ENCODE assay signal across 8 cellular contexts in genomic region chr7:100089458-100090201, GRCh38. TPM values are rescaled to one million over a fixed set of nuclear protein-coding genes. Genes with fewer than 3 reads are reported as not detected.
DNase-seq lines count a peak whose midpoint lies in the region; ATAC-seq and TF ChIP-seq lines count a peak whose summit lies in the region.

No MANE protein-coding gene starts in this region.

- peaks cover 12 to 33% of the 10 kb centered on the region in 2 donors for H3K36me3 ChIP-seq in esophagus (ENCODE audit: control insufficient read depth in 2 of 2, insufficient read depth in 2 of 2, low read length in 1 of 2)

- no peaks in the 10 kb centered on the region for H3K27me3 ChIP-seq in esophagus (ENCODE audit: control insufficient read depth in 1 of 2, insufficient read depth in 2 of 2, low read length in 2 of 2)

- peak overlapping the region; percentile 93 for H3K4me3 Mint-ChIP-seq in progenitor cell of endocrine pancreas (ENCODE audit: low read depth)

- H3K9me3 Mint-ChIP-seq in progenitor cell of endocrine pancreas (ENCODE audit: low read depth): no peaks in the 10 kb centered on the region

- TF ChIP-seq CTCF in progenitor cell of endocrine pancreas (IDR thresholded peaks at IDR 0.05; ENCODE audit: unreplicated experiment): no peak

- H3K4me3 ChIP-seq in esophagus (ENCODE audit: low read depth in 1 of 2, low read length in 2 of 2): peak overlapping the region; percentile 84 to 94

- peak overlapping the region; percentile 91 for H3K27ac Mint-ChIP-seq in progenitor cell of endocrine pancreas

- WGBS in esophagus, 2 donors: 20% methylated on average over 7 of the region's 7 CpGs

- peaks cover 9% of the 10 kb centered on the region for H3K4me1 Mint-ChIP-seq in progenitor cell of endocrine pancreas (ENCODE audit: low read depth)

- no peaks in the 10 kb centered on the region for H3K9me3 ChIP-seq in esophagus (ENCODE audit: control insufficient read depth in 2 of 2, insufficient read depth in 1 of 2, low read depth in 1 of 2, low read length in 1 of 2)

- no peak for ATAC-seq in HG02970 (IDR thresholded peaks at IDR 0.05; ENCODE audit: low FRiP score, unreplicated experiment)
- ATAC-seq in HG02763 (IDR thresholded peaks at IDR 0.05; ENCODE audit: unreplicated experiment): no peak

- peaks cover 21% of the 10 kb centered on the region for H3K36me3 Mint-ChIP-seq in progenitor cell of endocrine pancreas (ENCODE audit: insufficient read depth)

- DNase-seq in EH (ENCODE audit: low read depth): peak; percentile 61
- peak; percentile 77 for DNase-seq in RKO (ENCODE audit: low spot score)
- no peak for DNase-seq in progenitor cell of endocrine pancreas (ENCODE audit: low spot score, unreplicated experiment)
- DNase-seq in cerebellum (ENCODE audit: low spot score): no peak
- no peak for DNase-seq in globus pallidus (ENCODE audit: low spot score)

- H3K4me1 ChIP-seq in esophagus (ENCODE audit: control insufficient read depth in 2 of 2, insufficient read depth in 2 of 2, low read length in 1 of 2): peaks cover 0 to 4% of the 10 kb centered on the region in 2 donors

- H3K27me3 Mint-ChIP-seq in progenitor cell of endocrine pancreas: no peaks in the 10 kb centered on the region

- peak overlapping the region; percentile 68 to 90 for H3K27ac ChIP-seq in esophagus (ENCODE audit: low read depth in 2 of 2, low read length in 1 of 2)

RNA-seq across cellular contexts. Expression of gene COPS6, which starts 0.9 kb away (rescaled TPM):
- polyA plus RNA-seq in esophagus: 100 to 1,000 TPM in 1 of 2 donors, 10 to 100 TPM in 1; 86.7 to 119 TPM
- total RNA-seq in progenitor cell of endocrine pancreas: 110 and 113 TPM in 2 replicates
- 28.8 TPM for total RNA-seq in cerebellum

RNA-seq across cellular contexts. Expression of gene ZNF3, which starts 8.1 kb away (rescaled TPM):
- 10 to 100 TPM; 10.4 to 14.6 TPM for polyA plus RNA-seq in esophagus
- 91.8 and 95.1 TPM in 2 replicates for total RNA-seq in progenitor cell of endocrine pancreas
- total RNA-seq in cerebellum: 49.7 TPM

RNA-seq across cellular contexts. Expression of gene MCM7, which starts 11.6 kb away (rescaled TPM):
- polyA plus RNA-seq in esophagus: 10 to 100 TPM; 46.4 to 66.8 TPM
- total RNA-seq in progenitor cell of endocrine pancreas (212 and 224 TPM in 2 replicates), cerebellum (57.2 TPM)

RNA-seq across cellular contexts. Expression of gene AP4M1, which starts 11.8 kb away (rescaled TPM):
- polyA plus RNA-seq in esophagus: 10 to 100 TPM; 17.3 to 19.3 TPM
- total RNA-seq in progenitor cell of endocrine pancreas: 34.0 and 36.0 TPM in 2 replicates
- 15.6 TPM for total RNA-seq in cerebellum

RNA-seq across cellular contexts. Expression of gene TAF6, which starts 29.5 kb away (rescaled TPM):
- 10 to 100 TPM; 23.3 to 29.6 TPM for polyA plus RNA-seq in esophagus
- 79.6 and 91.2 TPM in 2 replicates for total RNA-seq in progenitor cell of endocrine pancreas
- 23.8 TPM for total RNA-seq in cerebellum

Comparison
In these comparisons a context has a peak if more than half of its experiments do, and no peak if none do; other contexts are left out.
1. DNase-seq: peak in EH (single experiment) and RKO (single experiment); none in progenitor cell of endocrine pancreas (single experiment), cerebellum (single experiment) and globus pallidus (single experiment).